ENCODE assay signal across 14 cellular contexts in genomic region chr17:67491678-67492019, GRCh38.
DNase-seq lines count a peak whose midpoint lies in the region; ATAC-seq, FAIRE-seq and TF ChIP-seq lines count a peak whose summit lies in the region.
"Had no signal": no experiment of that assay in that cellular context is flagged by ENCODE, and none has a peak within 500 bp of the region (broad histone marks: within the 10 kb centered on the region; RNA-seq: fewer than 3 reads in every experiment).

No MANE protein-coding gene starts in this region.

- CTCF ChIA-PET in activated CD8-positive, alpha-beta memory T cell treated with anti-CD3 and anti-CD28 coated beads, Interleukin-2, amount 10 ng/mL, durations not matched to agents 7 days and 5 days (lab: Charles Lee), result interaction anchor here (1.2 to 1.5 kb wide), 2 partner anchors 16 to 103 kb away, joined by 3 to 4 read pairs; no protein-coding TSS in a partner anchor

- H3K27me3 ChIP-seq in stomach, result no peaks in the 10 kb centered on the region
- H3K27me3 ChIP-seq: ascending aorta had no signal

- peaks cover 10% of the 10 kb centered on the region for H3K36me3 Mint-ChIP-seq in activated CD8-positive, alpha-beta memory T cell treated with anti-CD3 and anti-CD28 coated beads, Interleukin-2, amount 10 ng/mL, durations not matched to agents 7 days and 5 days

- WGBS in stomach, 5 donors, result 61 to 75% (median 71%) methylated on average over 4 of the region's 4 CpGs

- H3K4me1 Mint-ChIP-seq in activated CD8-positive, alpha-beta memory T cell treated with anti-CD3 and anti-CD28 coated beads, Interleukin-2, amount 10 ng/mL, durations not matched to agents 7 days and 5 days, result peaks cover 54% of the 10 kb centered on the region

- H3K4me3 ChIP-seq in kidney (ENCODE audit: low read length in 2 of 2) (peak overlapping the region in 1 of 2 donors; percentile 44), stomach (no peak overlapping the region)

- H3K36me3 ChIP-seq in kidney (ENCODE audit: control insufficient read depth in 1 of 2, insufficient read depth in 2 of 2, low read length in 2 of 2) (no peaks in the 10 kb centered on the region), stomach (no peaks in the 10 kb centered on the region)
- H3K36me3 ChIP-seq: ascending aorta had no signal

- no peak for ATAC-seq in activated CD8-positive, alpha-beta memory T cell treated with anti-CD3 and anti-CD28 coated beads, Interleukin-2, amount 10 ng/mL, durations not matched to agents 7 days and 5 days
- no peak for ATAC-seq in HG03097 (IDR thresholded peaks at IDR 0.05; ENCODE audit: low FRiP score, unreplicated experiment)

- FAIRE-seq in kidney (lab: Jason Lieb, UNC), result no peak
- FAIRE-seq: D721Med had no signal

- no peak for DNase-seq in activated CD8-positive, alpha-beta memory T cell treated with anti-CD3 and anti-CD28 coated beads, Interleukin-2, amount 10 ng/mL, durations not matched to agents 7 days and 5 days
- no peak for DNase-seq in activated CD8-positive, alpha-beta memory T cell treated with anti-CD3 and anti-CD28 coated beads, Interleukin-2, amount 50 U/mL, for 48 hours
- no peak for DNase-seq in kidney
- no peak for DNase-seq in stomach
- DNase-seq in kidney tubule cell (ENCODE audit: low spot score), result no peak
- no peak for DNase-seq in cortex of kidney (lab: John Stamatoyannopoulos, UW)
- DNase-seq: activated CD4-positive, CD25-positive, alpha-beta regulatory T cell; effector CD8-positive, alpha-beta T cell; NCI-H2171 had no signal

- H3K9me3 Mint-ChIP-seq in activated CD8-positive, alpha-beta memory T cell treated with anti-CD3 and anti-CD28 coated beads, Interleukin-2, amount 10 ng/mL, durations not matched to agents 7 days and 5 days (ENCODE audit: low read depth), result no peaks in the 10 kb centered on the region

- peak overlapping the region; percentile 11 for H3K27ac Mint-ChIP-seq in activated CD8-positive, alpha-beta memory T cell treated with anti-CD3 and anti-CD28 coated beads, Interleukin-2, amount 10 ng/mL, durations not matched to agents 7 days and 5 days
- H3K27ac Mint-ChIP-seq: activated T-helper 1 cell treated with anti-CD3 and anti-CD28 coated beads, Interleukin-12 subunit alpha, Interleukin-12 subunit beta, Interleukin-2, Interleukin-4 antibody, amounts not matched to agents 30 ng/mL and 10 ng/mL and 1 ng/mL, durations not matched to agents 14 hours and 24 hours and 36 hours had no signal

- peak overlapping the region in 1 of 2 donors; percentile 29 for H3K9ac ChIP-seq in kidney (ENCODE audit: low read length in 2 of 2)

- no peaks in the 10 kb centered on the region for H3K27me3 Mint-ChIP-seq in activated CD8-positive, alpha-beta memory T cell treated with anti-CD3 and anti-CD28 coated beads, Interleukin-2, amount 10 ng/mL, durations not matched to agents 7 days and 5 days

- TF ChIP-seq CTCF in kidney (IDR thresholded peaks at IDR 0.05; ENCODE audit: borderline replicate concordance, extremely low read depth, insufficient read depth) (no peak), stomach (IDR thresholded peaks at IDR 0.05) (no peak)

- TF ChIP-seq POLR2A in stomach (IDR thresholded peaks at IDR 0.05), result no peak

- H3K9me3 ChIP-seq in kidney (ENCODE audit: control insufficient read depth in 1 of 2, low read length in 2 of 2), result no peaks in the 10 kb centered on the region
- H3K9me3 ChIP-seq in stomach, result no peaks in the 10 kb centered on the region
- H3K9me3 ChIP-seq: ascending aorta had no signal

- H3K27ac ChIP-seq in angular gyrus (ENCODE audit: low read depth, low read length) (peak overlapping the region; percentile 44), kidney (ENCODE audit: low read depth in 2 of 2, low read length in 2 of 2) (peak overlapping the region; percentile 63 to 74), stomach (peak overlapping the region in 4 of 5 donors; percentile 46 to 77 (median 60))

- TF ChIP-seq EP300 in stomach (IDR thresholded peaks at IDR 0.05), result no peak

- H3K4me1 ChIP-seq in kidney (ENCODE audit: control insufficient read depth in 1 of 2, insufficient read depth in 1 of 2, low read depth in 1 of 2, low read length in 2 of 2) (peaks cover 4 to 26% of the 10 kb centered on the region in 2 donors), stomach (peaks cover 9 to 34% (median 22%) of the 10 kb centered on the region in 4 donors)

- intact Hi-C loops in kidney (cut with DNase I), result no loop called here
- intact Hi-C loops in stomach (cut with DNase I; ENCODE audit: low total_unique reads), result no loop called here

- no peak overlapping the region for H3K4me3 Mint-ChIP-seq in activated CD8-positive, alpha-beta memory T cell treated with anti-CD3 and anti-CD28 coated beads, Interleukin-2, amount 10 ng/mL, durations not matched to agents 7 days and 5 days
- H3K4me3 Mint-ChIP-seq: activated T-helper 1 cell treated with anti-CD3 and anti-CD28 coated beads, Interleukin-12 subunit alpha, Interleukin-12 subunit beta, Interleukin-2, Interleukin-4 antibody, amounts not matched to agents 30 ng/mL and 10 ng/mL and 1 ng/mL, durations not matched to agents 14 hours and 24 hours and 36 hours had no signal
